Comparison of ENCODE assay signal across 35 cellular contexts in the genomic region with DNA sequence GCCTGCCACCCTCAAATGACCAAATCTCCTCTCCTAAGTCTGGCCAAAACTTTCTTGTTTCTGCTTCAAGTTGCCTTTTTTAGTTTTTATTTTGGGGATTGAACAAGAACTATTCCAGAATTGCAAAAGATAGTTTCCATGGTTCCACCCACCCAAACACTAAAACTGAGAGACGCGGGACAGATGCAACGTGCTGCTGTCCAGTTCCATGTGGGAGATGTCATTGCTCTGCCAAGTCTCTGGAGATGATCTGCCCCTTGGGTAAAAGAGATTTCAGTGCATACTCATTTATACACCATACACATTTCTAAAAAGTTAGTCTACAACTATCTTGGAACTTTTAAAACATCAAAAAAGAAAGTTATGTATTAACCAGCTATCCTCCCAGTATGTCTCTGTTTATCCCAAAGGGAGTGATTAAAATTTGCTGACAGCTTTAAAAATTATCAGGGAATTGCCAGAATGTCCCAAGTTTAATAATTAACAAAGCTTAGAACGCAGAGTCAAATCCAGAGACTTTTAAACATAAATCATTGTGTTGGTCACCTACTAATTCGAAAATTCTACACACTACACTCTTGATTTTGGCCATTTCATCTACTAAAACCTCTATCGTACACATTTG. TPM values are rescaled to one million over a fixed set of nuclear protein-coding genes. Genes with fewer than 3 reads are reported as not detected.
DNase-seq lines count a peak whose midpoint lies in the region; ATAC-seq, FAIRE-seq and TF ChIP-seq lines count a peak whose summit lies in the region.
"Had no signal": no experiment of that assay in that cellular context is flagged by ENCODE, and none has a peak within 500 bp of the region (broad histone marks: within the 10 kb centered on the region; RNA-seq: fewer than 3 reads in every experiment).

No MANE protein-coding gene starts in this region.

- DNase-seq in RCC 7860 (ENCODE audit: low spot score) (no peak), left ventricle myocardium inferior (no peak), HepG2 (ENCODE audit: low spot score) (no peak), sciatic nerve (ENCODE audit: low spot score) (no peak), ACHN (no peak), NCI-H1436 (lab: John Stamatoyannopoulos, UW) (no peak), midbrain (lab: John Stamatoyannopoulos, UW) (no peak)
- DNase-seq: activated CD4-positive, alpha-beta T cell treated with anti-CD3 and anti-CD28 coated beads, Interleukin-2, amount 50 U/mL, for 4 hours; activated CD8-positive, alpha-beta memory T cell treated with anti-CD3 and anti-CD28 coated beads, Interleukin-2, amount 10 ng/mL, durations not matched to agents 7 days and 5 days; activated gamma-delta T cell treated with Interleukin-2 at 50 U/mL for 16 hours; activated naive CD8-positive, alpha-beta T cell treated with anti-CD3 and anti-CD28 coated beads, Interleukin-2, amount 10 ng/mL, durations not matched to agents 7 days and 5 days; activated T-cell treated with anti-CD3 and anti-CD28 coated beads, Interleukin-2, amount 50 U/mL, for 48 hours; dermis blood vessel endothelial cell; DMS153; endodermal cell; foreskin keratinocyte; GM23248; heart left ventricle; KG1; left colon; naive thymus-derived CD8-positive, alpha-beta T cell; NCI-H1105; NCI-H187 treated with DMSO at 0.1 percent for 48 hours; NCI-H2171 treated with DMSO at 0.1 percent for 48 hours; NCI-H510A; occipital lobe; spleen; stimulated activated CD4-positive, alpha-beta T cell treated with anti-CD3 and anti-CD28 coated beads, Interleukin-2, amount 100 ng/mL, for 24 hours had no signal

- H3K4me2 ChIP-seq in HepG2 (ENCODE audit: low read depth, low read length): 0 out of 2 replicates have a peak overlapping the region, but pooled peaks have one; percentile 12

- TF ChIP-seq RAD21 in HepG2 (CRISPR knock-in tag; IDR thresholded peaks at IDR 0.05): no peak

- H3K9me3 ChIP-seq in left ventricle myocardium inferior (replicated peaks) (no peaks in the 10 kb centered on the region), HepG2 (ENCODE audit: low read length) (no peaks in the 10 kb centered on the region)
- H3K9me3 ChIP-seq: heart left ventricle, spleen had no signal

- H3K27ac ChIP-seq in left ventricle myocardium inferior (replicated peaks) (peak overlapping the region; percentile 40), HepG2 (ENCODE audit: extremely low read length, insufficient read depth, low read length) (no peak overlapping the region)
- H3K27ac ChIP-seq: foreskin keratinocyte, GM23248, SK-N-MC, spleen had no signal

- H3K9ac ChIP-seq in HepG2 (ENCODE audit: insufficient read depth, low read depth, low read length): no peak overlapping the region
- H3K9ac ChIP-seq: GM23248 had no signal

- no peaks in the 10 kb centered on the region for H3K36me3 ChIP-seq in left ventricle myocardium inferior
- no peaks in the 10 kb centered on the region for H3K36me3 ChIP-seq in HepG2 (replicated peaks in 1 of 2; ENCODE audit: control insufficient read depth in 1 of 2, insufficient read depth in 2 of 2, low read length in 2 of 2)
- H3K36me3 ChIP-seq: heart left ventricle, spleen had no signal

- no peak for ATAC-seq in HepG2
- peak; percentile 23 for ATAC-seq in sciatic nerve
- ATAC-seq in HG02759 (IDR thresholded peaks at IDR 0.05; ENCODE audit: unreplicated experiment): no peak
- ATAC-seq: activated CD8-positive, alpha-beta memory T cell treated with anti-CD3 and anti-CD28 coated beads, Interleukin-2, amount 10 ng/mL, durations not matched to agents 7 days and 5 days; foreskin keratinocyte; GM12878; left colon; naive thymus-derived CD8-positive, alpha-beta T cell had no signal

- 75% methylated on average over 6 of the region's 6 CpGs for WGBS in HepG2 (ENCODE audit: low lambda C conversion rate)

- FAIRE-seq in RCC 7860 (lab: Jason Lieb, UNC) (peak; percentile 16), HepG2 (lab: Jason Lieb, UNC) (no peak)
- FAIRE-seq: GM12878, GM19239 had no signal

- peak overlapping the region; percentile 19 for H3K4me3 ChIP-seq in left ventricle myocardium inferior
- H3K4me3 ChIP-seq in HepG2 (replicated peaks in 1 of 3; ENCODE audit: insufficient read depth in 1 of 3, low read depth in 2 of 3, low read length in 3 of 3): no peak overlapping the region
- H3K4me3 ChIP-seq: GM12878, GM23248, heart left ventricle, SK-N-MC, spleen had no signal

- POLR2A ChIA-PET in HepG2 (lab: Yijun Ruan, JAX): interaction anchor here (0.9 to 1.7 kb wide), 2 partner anchors 8 to 13 kb away, joined by 3 to 7 read pairs; no protein-coding TSS in a partner anchor

- intact Hi-C loops in left ventricle myocardium inferior (cut with micrococcal nuclease) (no loop called here), HepG2 (cut with micrococcal nuclease; ENCODE audit: unreplicated experiment) (no loop called here), sciatic nerve (cut with DNase I) (loop anchor here (5.0 kb wide), 1 partner anchor 1968 kb away; no protein-coding TSS in a partner anchor)

- H4K20me1 ChIP-seq in HepG2 (ENCODE audit: insufficient read depth, low read length): no peaks in the 10 kb centered on the region

- TF ChIP-seq POLR2A in HepG2 (IDR thresholded peaks at IDR 0.05; ENCODE audit: insufficient read depth in 1 of 2, low read depth in 2 of 2, low read length in 2 of 2): no peak

- H3K79me2 ChIP-seq in HepG2 (ENCODE audit: insufficient read depth, low read length): no peaks in the 10 kb centered on the region

- BruUV-seq in HepG2 (replicated peaks; lab: Mats Ljungman, UMichigan): no TSS peak

- H3K4me1 ChIP-seq in left ventricle myocardium inferior (peaks cover 4% of the 10 kb centered on the region), HepG2 (ENCODE audit: insufficient read depth, low read length) (peaks cover 54% of the 10 kb centered on the region)

- TF ChIP-seq CTCF in left ventricle myocardium inferior (IDR thresholded peaks at IDR 0.05; ENCODE audit: borderline replicate concordance) (no peak), HepG2 (CRISPR knock-in tag; IDR thresholded peaks at IDR 0.05) (no peak)

- H3K27me3 ChIP-seq in left ventricle myocardium inferior (ENCODE audit: low read depth) (no peaks in the 10 kb centered on the region), HepG2 (ENCODE audit: control insufficient read depth in 1 of 2, insufficient read depth in 2 of 2, low read length in 2 of 2) (no peaks in the 10 kb centered on the region)

- no peak overlapping the region for H2AFZ ChIP-seq in HepG2 (ENCODE audit: low read length)
- H2AFZ ChIP-seq: GM23248 had no signal

- CTCF ChIA-PET in HepG2 (lab: Yijun Ruan, JAX; ENCODE audit: low intra/inter-chr PET ratio, low total read pairs): no interaction called here

- in situ Hi-C loops in HepG2 (cut with HindIII; ENCODE audit: extremely low pct_ligation_motif_present, low pct_unique_long_range_greater_than_20kb) (no loop called here), ACHN (cut with HindIII; ENCODE audit: low pct_ligation_motif_present, low pct_unique_long_range_greater_than_20kb, low sequenced_read_pairs) (no loop called here)

- TF ChIP-seq EP300 in HepG2 (IDR thresholded peaks at IDR 0.05; ENCODE audit: low read depth in 2 of 2, low read length in 2 of 2): no peak
- no peak for TF ChIP-seq EP300 in HepG2 (CRISPR knock-in tag; IDR thresholded peaks at IDR 0.05; ENCODE audit: borderline replicate concordance)

TF ChIP-seq in HepG2, 621 proteins besides CTCF, POLR2A, EP300 and RAD21 (continues in another document):
- TF ChIP-seq KLF12 (CRISPR knock-in tag; IDR thresholded peaks at IDR 0.05; ENCODE audit: borderline replicate concordance) (no peak), NFIC (IDR thresholded peaks at IDR 0.05; ENCODE audit: low read length) (no peak)

RNA-seq across cellular contexts. Expression of gene MAOB, which starts 3.2 kb away (rescaled TPM):
- total RNA-seq in left ventricle myocardium inferior (157 TPM), HepG2 (2016; rRNA removed; fragmentation: Illumina TruSeq; extraction: Trizol) (11.0 and 22.5 TPM in 2 replicates), sciatic nerve (18.9 TPM)
- 1.6 and 2.8 TPM in 2 replicates for total RNA-seq in HepG2 (2016; cell fraction: cytosol; rRNA removed; fragmentation: Illumina TruSeq; extraction: Trizol; ENCODE audit: low read depth)
- 10.9 and 22.0 TPM in 2 replicates for total RNA-seq in HepG2 (2016; cell fraction: insoluble cytoplasmic fraction; rRNA removed; fragmentation: Illumina TruSeq; extraction: Trizol)
- 5.7 and 6.7 TPM in 2 replicates for total RNA-seq in HepG2 (2016; cell fraction: membrane; rRNA removed; fragmentation: Illumina TruSeq; extraction: Trizol)
- total RNA-seq in HepG2 (2016; cell fraction: nucleus; rRNA removed; fragmentation: Illumina TruSeq; extraction: Trizol): 9.4 and 10.2 TPM in 2 replicates
- 12.8 and 19.0 TPM in 2 replicates for polyA plus RNA-seq in HepG2 (2011; rRNA removed)
- polyA plus RNA-seq in HepG2 (2011; cell fraction: cytosol; rRNA removed): 10.7 and 12.1 TPM in 2 replicates
- polyA plus RNA-seq in HepG2 (2011; cell fraction: nucleus; rRNA removed): 4.2 and 5.1 TPM in 2 replicates
- 10.6 and 18.0 TPM in 2 replicates for polyA plus RNA-seq in HepG2 (2012)
- 3.8 and 4.0 TPM in 2 replicates for polyA plus RNA-seq in HepG2 (2016; cell fraction: cytosol; fragmentation: Illumina TruSeq; extraction: Trizol; ENCODE audit: low read depth)
- 38.0 and 44.2 TPM in 2 replicates for polyA plus RNA-seq in HepG2 (2016; cell fraction: insoluble cytoplasmic fraction; fragmentation: Illumina TruSeq; extraction: Trizol; ENCODE audit: low read depth)
- polyA plus RNA-seq in HepG2 (2016; cell fraction: membrane; fragmentation: Illumina TruSeq; extraction: Trizol; ENCODE audit: low read depth): 8.5 and 9.0 TPM in 2 replicates
- 18.1 and 19.9 TPM in 2 replicates for polyA plus RNA-seq in HepG2 (2016; cell fraction: nucleus; fragmentation: Illumina TruSeq; extraction: Trizol; ENCODE audit: insufficient read depth, low read depth)
- polyA minus RNA-seq in HepG2 (2011; rRNA and poly(A)+ RNA removed; ENCODE audit: low replicate concordance): 5.7 and 8.3 TPM in 2 replicates
- 5.1 and 7.0 TPM in 2 replicates for polyA minus RNA-seq in HepG2 (2011; cell fraction: cytosol; rRNA and poly(A)+ RNA removed)
- 3.9 and 4.6 TPM in 2 replicates for polyA minus RNA-seq in HepG2 (2011; cell fraction: nucleus; rRNA and poly(A)+ RNA removed)
- total RNA-seq: activated CD8-positive, alpha-beta memory T cell treated with anti-CD3 and anti-CD28 coated beads, Interleukin-2, amount 10 ng/mL, durations not matched to agents 7 days and 5 days; activated naive CD8-positive, alpha-beta T cell treated with anti-CD3 and anti-CD28 coated beads, Interleukin-2, amount 10 ng/mL, durations not matched to agents 7 days and 5 days; dermis blood vessel endothelial cell; foreskin keratinocyte; GM23248; MCF 10A; naive thymus-derived CD8-positive, alpha-beta T cell; T-helper 1 cell treated with Interleukin-12 subunit alpha and Interleukin-12 subunit beta and Interleukin-4 antibody, amounts not matched to agents 30 ng/mL and 1 ng/mL, for 36 hours had no signal
- polyA plus RNA-seq: BJ; foreskin keratinocyte; GM12878; naive thymus-derived CD8-positive, alpha-beta T cell had no signal
